1 cellular context compared by ENCODE assay signal in genomic region chr17:35587074-35587961, GRCh38.
TF ChIP-seq lines count a peak whose summit lies in the region.

TSS of gene AP2B1 (plus strand) at chr17:35587322. CDS start at chr17:35594031, 6,709 bp downstream.

TF ChIP-seq in K562, 482 proteins besides CTCF, POLR2A, EP300 and RAD21 (continued from another document and continues in another):
- peak; percentile 84 for TF ChIP-seq PKNOX1 (IDR thresholded peaks at IDR 0.05)
- no peak for TF ChIP-seq NFATC3 (IDR thresholded peaks at IDR 0.05)
- TF ChIP-seq XRCC4 (IDR thresholded peaks at IDR 0.05; ENCODE audit: extremely low read depth, insufficient read depth, insufficient read length), result no peak
- TF ChIP-seq FOXA3 (CRISPR knock-in tag; conservative IDR thresholded peaks at IDR 0.05 in 1 of 2, IDR thresholded peaks at IDR 0.05 in 1 of 2), result no peak
- peak; percentile 98 for TF ChIP-seq JUND (IDR thresholded peaks at IDR 0.05; ENCODE audit: borderline replicate concordance, low read depth, low read length)
- TF ChIP-seq JUND (tag; IDR thresholded peaks at IDR 0.05; ENCODE audit: borderline replicate concordance, low read depth, low read length), result peak; percentile 97
- no peak for TF ChIP-seq ZNF174 (CRISPR knock-in tag; IDR thresholded peaks at IDR 0.05)
- no peak for TF ChIP-seq PURB (CRISPR knock-in tag; IDR thresholded peaks at IDR 0.05; ENCODE audit: low read depth)
- TF ChIP-seq ZNF766 (CRISPR knock-in tag; conservative IDR thresholded peaks at IDR 0.05), result 0 out of 2 replicates have a peak, but pooled peaks have one; percentile 65
- peak; percentile 59 for TF ChIP-seq MAX (CRISPR knock-in tag; IDR thresholded peaks at IDR 0.05)
- no peak for TF ChIP-seq GTF2A2 (tag; IDR thresholded peaks at IDR 0.05)
- TF ChIP-seq NEUROD1 (IDR thresholded peaks at IDR 0.05; ENCODE audit: borderline replicate concordance, low read depth, low read length, partially characterized antibody), result peak; percentile 53
- peak; percentile 86 for TF ChIP-seq MYC (IDR thresholded peaks at IDR 0.05; ENCODE audit: low read depth, low read length)
- 0 out of 2 replicates have a peak, but pooled peaks have one; percentile 54 for TF ChIP-seq MYC (CRISPR knock-in tag; IDR thresholded peaks at IDR 0.05; ENCODE audit: borderline replicate concordance, low read depth)
- 0 out of 2 replicates have a peak, but pooled peaks have one; percentile 15 for TF ChIP-seq NFE2 (IDR thresholded peaks at IDR 0.05; ENCODE audit: low read depth)
- TF ChIP-seq BMI1 (IDR thresholded peaks at IDR 0.05; ENCODE audit: low read length), result no peak
- TF ChIP-seq TOE1 (IDR thresholded peaks at IDR 0.05; ENCODE audit: borderline replicate concordance), result peak; percentile 82
- no peak for TF ChIP-seq TOE1 (CRISPR knock-in tag; IDR thresholded peaks at IDR 0.05; ENCODE audit: borderline replicate concordance, low read depth)
- no peak for TF ChIP-seq ZNF134 (CRISPR knock-in tag; conservative IDR thresholded peaks at IDR 0.05)
- peak; percentile 71; the same call in 1 of the 2 replicates for TF ChIP-seq SIN3B (IDR thresholded peaks at IDR 0.05; ENCODE audit: low read depth)
- no peak for TF ChIP-seq ESRRB (CRISPR knock-in tag; IDR thresholded peaks at IDR 0.05; ENCODE audit: borderline replicate concordance)
- TF ChIP-seq RBM17 (IDR thresholded peaks at IDR 0.05; ENCODE audit: borderline replicate concordance, low read depth, low read length), result no peak
- TF ChIP-seq ZNF507 (tag; conservative IDR thresholded peaks at IDR 0.05), result no peak
- TF ChIP-seq ZNF140 (CRISPR knock-in tag; IDR thresholded peaks at IDR 0.05), result no peak
- TF ChIP-seq BRF1 (IDR thresholded peaks at IDR 0.05; ENCODE audit: borderline replicate concordance, extremely low read depth, insufficient read length), result no peak
- peak; percentile 56; the same call in 1 of the 2 replicates for TF ChIP-seq ZNF584 (CRISPR knock-in tag; IDR thresholded peaks at IDR 0.05; ENCODE audit: low read depth)
- peak; percentile 74 for TF ChIP-seq BHLHE40 (IDR thresholded peaks at IDR 0.05; ENCODE audit: low read length)
- TF ChIP-seq CBX5 (IDR thresholded peaks at IDR 0.05; ENCODE audit: borderline replicate concordance, low read depth), result no peak
- peak; percentile 98 for TF ChIP-seq EGR1 (conservative IDR thresholded peaks at IDR 0.05)
- peak in 1 of 2 experiments; percentile 88; a peak in 2 of 4 replicates for TF ChIP-seq BCLAF1 (IDR thresholded peaks at IDR 0.05; ENCODE audit: borderline replicate concordance in 1 of 2, control insufficient read depth in 1 of 2, low read depth in 2 of 2, low read length in 1 of 2)
- peak; percentile 64 for TF ChIP-seq DACH1 (IDR thresholded peaks at IDR 0.05; ENCODE audit: partially characterized antibody)
- TF ChIP-seq GTF2F1 (IDR thresholded peaks at IDR 0.05; ENCODE audit: low read depth, low read length), result peak; percentile 82; the same call in 1 of the 2 replicates
- no peak for TF ChIP-seq KAT2B (IDR thresholded peaks at IDR 0.05; ENCODE audit: low read depth, low read length)
- TF ChIP-seq ZNF232 (CRISPR knock-in tag; IDR thresholded peaks at IDR 0.05), result no peak
- TF ChIP-seq ATF3 (IDR thresholded peaks at IDR 0.05), result peak; percentile 100
- peak; percentile 77 for TF ChIP-seq ATF3 (CRISPR knock-in tag; conservative IDR thresholded peaks at IDR 0.05)
- TF ChIP-seq HDAC8 (tag; IDR thresholded peaks at IDR 0.05), result 0 out of 2 replicates have a peak, but pooled peaks have one; percentile 16
- TF ChIP-seq ATF4 (CRISPR knock-in tag; IDR thresholded peaks at IDR 0.05), result peak; percentile 84
- TF ChIP-seq IRF9 (tag; IDR thresholded peaks at IDR 0.05), result no peak
- no peak for TF ChIP-seq ZNF280A (IDR thresholded peaks at IDR 0.05; ENCODE audit: low read depth, partially characterized antibody)
- 0 out of 2 replicates have a peak, but pooled peaks have one; percentile 50 for TF ChIP-seq BACH1 (tag; IDR thresholded peaks at IDR 0.05)
- no peak; the same call in none of the 2 replicates for TF ChIP-seq ZNF175 (CRISPR knock-in tag; IDR thresholded peaks at IDR 0.05; ENCODE audit: low read depth)
- TF ChIP-seq SRSF9 (IDR thresholded peaks at IDR 0.05; ENCODE audit: borderline replicate concordance, low read depth, low read length), result no peak
- no peak for TF ChIP-seq ZNF444 (CRISPR knock-in tag; IDR thresholded peaks at IDR 0.05)
- TF ChIP-seq ETV5 (CRISPR knock-in tag; IDR thresholded peaks at IDR 0.05; ENCODE audit: low read depth), result peak; percentile 59
- TF ChIP-seq ZNF121 (CRISPR knock-in tag; conservative IDR thresholded peaks at IDR 0.05), result no peak
- no peak for TF ChIP-seq ZNF655 (CRISPR knock-in tag; IDR thresholded peaks at IDR 0.05)
- TF ChIP-seq KLF1 (tag; IDR thresholded peaks at IDR 0.05), result peak; percentile 89
- no peak for TF ChIP-seq PTTG1 (tag; IDR thresholded peaks at IDR 0.05; ENCODE audit: low read depth)
- TF ChIP-seq HIVEP1 (CRISPR knock-in tag; IDR thresholded peaks at IDR 0.05), result no peak
- peak; percentile 54 for TF ChIP-seq SMARCA4 (IDR thresholded peaks at IDR 0.05)
- TF ChIP-seq MLLT1 (IDR thresholded peaks at IDR 0.05), result peak; percentile 81 to 94; a peak in 3 of 4 replicates
- peak; percentile 31 for TF ChIP-seq MEIS2 (IDR thresholded peaks at IDR 0.05; ENCODE audit: partially characterized antibody)
- TF ChIP-seq ZNF133 (CRISPR knock-in tag; IDR thresholded peaks at IDR 0.05), result no peak
- TF ChIP-seq ZFX (CRISPR knock-in tag; IDR thresholded peaks at IDR 0.05), result peak; percentile 70
- no peak for TF ChIP-seq ARID3B (CRISPR knock-in tag; IDR thresholded peaks at IDR 0.05; ENCODE audit: borderline replicate concordance)
- no peak for TF ChIP-seq ZNF408 (CRISPR knock-in tag; IDR thresholded peaks at IDR 0.05; ENCODE audit: low read depth)
- TF ChIP-seq TARDBP (IDR thresholded peaks at IDR 0.05), result no peak; the same call in 1 of the 2 replicates
- TF ChIP-seq NFYB (IDR thresholded peaks at IDR 0.05; ENCODE audit: extremely low read depth, insufficient read length), result no peak
- TF ChIP-seq HMGN3 (IDR thresholded peaks at IDR 0.05; ENCODE audit: borderline replicate concordance, extremely low read depth, insufficient read length, low read depth, low read length), result peak; percentile 81
- TF ChIP-seq HMG20A (CRISPR knock-in tag; conservative IDR thresholded peaks at IDR 0.05), result no peak
- TF ChIP-seq POLR3G (IDR thresholded peaks at IDR 0.05; ENCODE audit: extremely low read depth, insufficient read length, insufficient replicate concordance), result no peak
